Comparison of ENCODE assay signal across 10 cellular contexts in genomic region chr2:174608866-174609214, GRCh38. TPM values are rescaled to one million over a fixed set of nuclear protein-coding genes. Genes with fewer than 3 reads are reported as not detected.
A peak's percentile ranks its signal among the peaks of the same experiment; 100 is the strongest.
DNase-seq lines count a peak whose midpoint lies in the region; ATAC-seq lines count a peak whose summit lies in the region.
"Had no signal": no experiment of that assay in that cellular context is flagged by ENCODE, and none has a peak within 500 bp of the region (broad histone marks: within the 10 kb centered on the region; RNA-seq: fewer than 3 reads in every experiment).

No MANE protein-coding gene starts in this region.

- no peaks in the 10 kb centered on the region for H3K27me3 ChIP-seq in right cardiac atrium (ENCODE audit: control insufficient read depth, insufficient read depth)
- H3K27me3 ChIP-seq: stomach had no signal

- intact Hi-C loops in right cardiac atrium (cut with DNase I) = loop anchor here in 2 of 4 donors (10.0 kb wide), 2 partner anchors 76 to 144 kb away; no protein-coding TSS in a partner anchor

- H3K27ac ChIP-seq in right cardiac atrium (ENCODE audit: low read length) = no peak overlapping the region
- H3K27ac ChIP-seq: stomach had no signal

- H3K9me3 ChIP-seq in right cardiac atrium (ENCODE audit: control insufficient read depth, low read length) = no peaks in the 10 kb centered on the region
- H3K9me3 ChIP-seq: stomach had no signal

- H3K9me3 Mint-ChIP-seq in T-helper 1 cell treated with Interleukin-12 subunit alpha and Interleukin-12 subunit beta and Interleukin-4 antibody, amounts not matched to agents 30 μg/mL and 1 μg/mL, for 36 hours = no peaks in the 10 kb centered on the region
- no peaks in the 10 kb centered on the region for H3K9me3 Mint-ChIP-seq in natural killer cell treated with Interleukin-12 subunit alpha and Interleukin-12 subunit beta and Interleukin-15 and Interleukin-18, amount 100 ng/mL, for 72 hours

- peaks cover 6% of the 10 kb centered on the region for H3K4me1 ChIP-seq in right cardiac atrium (ENCODE audit: control insufficient read depth, insufficient read depth, low read length)

- H3K4me3 ChIP-seq in right cardiac atrium (ENCODE audit: low read length) = no peak overlapping the region
- H3K4me3 ChIP-seq: stomach had no signal

- H3K27me3 Mint-ChIP-seq in T-helper 1 cell treated with Interleukin-12 subunit alpha and Interleukin-12 subunit beta and Interleukin-4 antibody, amounts not matched to agents 30 μg/mL and 1 μg/mL, for 36 hours (ENCODE audit: low read depth) = no peaks in the 10 kb centered on the region
- H3K27me3 Mint-ChIP-seq in natural killer cell treated with Interleukin-12 subunit alpha and Interleukin-12 subunit beta and Interleukin-15 and Interleukin-18, amount 100 ng/mL, for 72 hours = no peaks in the 10 kb centered on the region

- H3K4me1 Mint-ChIP-seq in T-helper 1 cell treated with Interleukin-12 subunit alpha and Interleukin-12 subunit beta and Interleukin-4 antibody, amounts not matched to agents 30 μg/mL and 1 μg/mL, for 36 hours (ENCODE audit: low read depth) = peaks cover 82% of the 10 kb centered on the region
- H3K4me1 Mint-ChIP-seq in natural killer cell treated with Interleukin-12 subunit alpha and Interleukin-12 subunit beta and Interleukin-15 and Interleukin-18, amount 100 ng/mL, for 72 hours (ENCODE audit: low read depth in 2 of 2) = peaks cover 47 to 68% of the 10 kb centered on the region in 2 donors

- H3K4me3 Mint-ChIP-seq in T-helper 1 cell treated with Interleukin-12 subunit alpha and Interleukin-12 subunit beta and Interleukin-4 antibody, amounts not matched to agents 30 μg/mL and 1 μg/mL, for 36 hours = peak overlapping the region; percentile 27
- peak overlapping the region; percentile 58 for H3K4me3 Mint-ChIP-seq in natural killer cell treated with Interleukin-12 subunit alpha and Interleukin-12 subunit beta and Interleukin-15 and Interleukin-18, amount 100 ng/mL, for 72 hours

- peak overlapping the region; percentile 95 for H3K27ac Mint-ChIP-seq in T-helper 1 cell treated with Interleukin-12 subunit alpha and Interleukin-12 subunit beta and Interleukin-4 antibody, amounts not matched to agents 30 μg/mL and 1 μg/mL, for 36 hours
- H3K27ac Mint-ChIP-seq in natural killer cell treated with Interleukin-12 subunit alpha and Interleukin-12 subunit beta and Interleukin-15 and Interleukin-18, amount 100 ng/mL, for 72 hours = peak overlapping the region; percentile 90 to 93

- DNase-seq in T-helper 1 cell = no peak
- DNase-seq in natural killer cell treated with Interleukin-12 subunit alpha and Interleukin-12 subunit beta and Interleukin-15 and Interleukin-18, amount 100 ng/mL, for 72 hours (ENCODE audit: low spot score) = no peak
- DNase-seq in right cardiac atrium = no peak
- DNase-seq in stimulated activated CD4-positive, alpha-beta T cell treated with anti-CD3 and anti-CD28 coated beads, Interleukin-4, amount 100 ng/mL, for 24 hours = no peak
- DNase-seq: NCI-H1105, stomach had no signal

- ATAC-seq in GM21737 (IDR thresholded peaks at IDR 0.05; ENCODE audit: unreplicated experiment) (peak; percentile 44), HG03469 (IDR thresholded peaks at IDR 0.05; ENCODE audit: unreplicated experiment) (peak; percentile 18), right cardiac atrium (no peak), GM19328 (IDR thresholded peaks at IDR 0.05; ENCODE audit: unreplicated experiment) (no peak)
- peak in 1 of 2 donors; percentile 54 for ATAC-seq in natural killer cell treated with Interleukin-12 subunit alpha and Interleukin-12 subunit beta and Interleukin-15 and Interleukin-18, amount 100 ng/mL, for 72 hours

- H3K36me3 Mint-ChIP-seq in T-helper 1 cell treated with Interleukin-12 subunit alpha and Interleukin-12 subunit beta and Interleukin-4 antibody, amounts not matched to agents 30 μg/mL and 1 μg/mL, for 36 hours (ENCODE audit: low read depth) = peaks cover 48% of the 10 kb centered on the region
- H3K36me3 Mint-ChIP-seq in natural killer cell treated with Interleukin-12 subunit alpha and Interleukin-12 subunit beta and Interleukin-15 and Interleukin-18, amount 100 ng/mL, for 72 hours = no peaks in the 10 kb centered on the region

RNA-seq across cellular contexts. Expression of gene WIPF1, which starts 11.2 kb away (rescaled TPM):
- total RNA-seq in natural killer cell treated with Interleukin-12 subunit alpha and Interleukin-12 subunit beta and Interleukin-15 and Interleukin-18, amount 100 ng/mL, for 72 hours = 100 to 1,000 TPM; 284 to 319 TPM
- 10 to 100 TPM; 20.3 to 30.0 (median 27.7) TPM for total RNA-seq in right cardiac atrium
- 12.2 TPM for polyA plus RNA-seq in right cardiac atrium

Comparison
In these comparisons a context has a peak if more than half of its experiments do, and no peak if none do; other contexts are left out.
1. ATAC-seq: peak in GM21737 (single experiment) and HG03469 (single experiment); none in right cardiac atrium (0 of 2) and GM19328 (single experiment).
2. RNA of gene WIPF1, which starts 11.2 kb away (total RNA-seq): 284 to 319 TPM in natural killer cell treated with Interleukin-12 subunit alpha and Interleukin-12 subunit beta and Interleukin-15 and Interleukin-18, amount 100 ng/mL, for 72 hours; 20.3 to 30.0 TPM in right cardiac atrium; every median in the first group is over 4 times any median in the second.